ENCODE assay signal across 8 cellular contexts in the genomic region with DNA sequence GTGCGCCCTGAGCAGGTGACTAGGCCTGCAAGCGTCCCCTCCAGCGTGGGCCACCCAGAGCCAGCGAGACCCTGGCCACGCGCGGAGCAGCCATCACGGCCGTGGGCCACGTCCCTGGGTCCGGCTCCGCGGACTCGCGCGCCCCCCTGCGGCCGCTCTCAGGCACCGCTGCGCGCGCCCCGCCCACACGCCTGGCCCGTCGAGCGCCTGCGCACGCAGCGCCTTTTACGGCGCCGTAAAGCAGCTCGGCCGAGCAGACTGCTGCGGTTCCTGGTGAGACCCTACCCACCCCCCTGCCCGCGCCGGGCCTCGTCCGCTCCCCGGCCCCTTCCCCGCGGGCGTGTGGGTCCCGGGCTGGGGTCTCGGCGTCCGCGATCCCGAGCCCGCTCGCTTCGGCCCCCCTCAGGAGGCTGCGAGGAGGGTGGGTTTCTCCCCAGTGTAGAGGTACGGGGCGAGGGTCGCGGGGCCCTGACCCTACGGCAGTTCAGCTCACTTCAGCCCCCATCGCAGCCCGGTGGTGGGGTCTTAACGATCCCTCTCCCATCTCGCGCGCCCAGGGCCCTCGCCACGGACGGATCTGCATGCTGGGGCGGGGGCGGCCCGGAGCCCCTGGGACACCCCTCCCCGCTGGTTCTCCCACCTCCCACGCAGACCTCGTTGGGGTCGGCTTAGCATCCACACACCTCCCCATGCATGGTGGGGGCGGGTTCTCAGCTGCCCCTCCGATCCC. TPM values are rescaled to one million over a fixed set of nuclear protein-coding genes. Genes with fewer than 3 reads are reported as not detected.
DNase-seq lines count a peak whose midpoint lies in the region; ATAC-seq and TF ChIP-seq lines count a peak whose summit lies in the region.

A gene (plus strand): TSS at position 228 of the 730 bp plus-strand sequence. CDS start 1,421 bp downstream, outside the sequence.

- H3K36me3 Mint-ChIP-seq in H9 (ENCODE audit: insufficient read depth in 1 of 3, low read depth in 3 of 3) = peaks cover 6 to 23% (median 16%) of the 10 kb centered on the region in 3 experiments

- whole genome bisulfite sequencing in H9 (ENCODE audit: extremely low coverage, insufficient read length, low lambda C conversion rate) = no CpG with 5 or more reads among the region's 78 CpGs
- under 1% methylated on average over 78 of the region's 78 CpGs for WGBS in right cardiac atrium
- WGBS in urinary bladder = under 1% methylated on average over 78 of the region's 78 CpGs

- H3K23me2 ChIP-seq in H9 (ENCODE audit: insufficient read length, low read depth, low read length, poor library complexity, severe bottlenecking) = peaks cover 7% of the 10 kb centered on the region

- peaks cover 42% of the 10 kb centered on the region for H3K27me3 Mint-ChIP-seq in H9 (ENCODE audit: low read depth)

- H3K79me1 ChIP-seq in H9 (ENCODE audit: insufficient read depth, low read depth, low read length, poor library complexity, severe bottlenecking) = no peaks in the 10 kb centered on the region

- H3K56ac ChIP-seq in H9 (ENCODE audit: insufficient read length, low read depth, low read length) = no peak within 1 kb of the TSS

- no peaks in the 10 kb centered on the region for H3K27me3 ChIP-seq in DND-41 (ENCODE audit: insufficient read depth, low read length, poor library complexity)
- H3K27me3 ChIP-seq in H9 (ENCODE audit: insufficient read depth, low read length) = no peaks in the 10 kb centered on the region
- no peaks in the 10 kb centered on the region for H3K27me3 ChIP-seq in ascending aorta
- H3K27me3 ChIP-seq in right cardiac atrium (ENCODE audit: control insufficient read depth, insufficient read depth) = no peaks in the 10 kb centered on the region

- H3K79me2 ChIP-seq in DND-41 (ENCODE audit: insufficient read depth, low read length) = peaks cover 26% of the 10 kb centered on the region
- no peaks in the 10 kb centered on the region for H3K79me2 ChIP-seq in H9 (ENCODE audit: insufficient read depth, low read length)

- H3K9ac ChIP-seq in DND-41 (ENCODE audit: low read depth, low read length) (peak within 1 kb of the TSS; percentile 94), H9 (ENCODE audit: extremely low read depth, insufficient read length, low read length) (peak within 1 kb of the TSS; percentile 45)

- H3K27ac Mint-ChIP-seq in H9 = peak within 1 kb of the TSS in 1 of 3 experiments; percentile 52; a peak in 2 of 7 replicates

- H3K4me1 ChIP-seq in DND-41 (ENCODE audit: insufficient read depth, low read length) = peaks cover 42% of the 10 kb centered on the region
- H3K4me1 ChIP-seq in H9 (ENCODE audit: insufficient read depth, low read length) = no peaks in the 10 kb centered on the region
- H3K4me1 ChIP-seq in ascending aorta = peaks cover 4 to 11% of the 10 kb centered on the region in 2 donors
- H3K4me1 ChIP-seq in right cardiac atrium (ENCODE audit: control insufficient read depth, insufficient read depth, low read length) = no peaks in the 10 kb centered on the region
- H3K4me1 ChIP-seq in urinary bladder (ENCODE audit: insufficient read depth) = no peaks in the 10 kb centered on the region

- peak within 1 kb of the TSS; percentile 86 to 89 for H3K4me3 Mint-ChIP-seq in H9

- no peak within 1 kb of the TSS for H4K91ac ChIP-seq in H9 (ENCODE audit: insufficient read length, low read depth, low read length)

- H2BK5ac ChIP-seq in H9 (ENCODE audit: insufficient read length, low read length) = no peak within 1 kb of the TSS

- intact Hi-C loops in ascending aorta (cut with DNase I) (loop anchor here (1.0 to 2.0 kb wide), 5 partner anchors 28 to 578 kb away; a partner anchor contains a TSS), right cardiac atrium (cut with DNase I) (loop anchor here in 2 of 4 donors (2.0 to 10.0 kb wide), 4 partner anchors 26 to 326 kb away; no protein-coding TSS in a partner anchor)

- H3K9me3 Mint-ChIP-seq in H9 = no peaks in the 10 kb centered on the region; a peak in 1 of 5 replicates

- TF ChIP-seq CTCF in DND-41 (IDR thresholded peaks at IDR 0.05; ENCODE audit: borderline replicate concordance, extremely low read depth, low read length, poor library complexity, severe bottlenecking) (peak; percentile 97), H9 (conservative IDR thresholded peaks at IDR 0.05) (peak; percentile 96), ascending aorta (IDR thresholded peaks at IDR 0.05) (peak; percentile 55 to 97 (median 73))

- no peak within 1 kb of the TSS for H2BK20ac ChIP-seq in H9 (ENCODE audit: low read depth, low read length, poor library complexity, severe bottlenecking)

- no peak within 1 kb of the TSS for H2BK15ac ChIP-seq in H9 (ENCODE audit: low read depth, low read length)

- no peak within 1 kb of the TSS for H3K23ac ChIP-seq in H9 (ENCODE audit: insufficient read length, low read depth, low read length)

- peak within 1 kb of the TSS; percentile 58 for H3K4me2 ChIP-seq in DND-41 (ENCODE audit: insufficient read depth, low read length)
- H3K4me2 ChIP-seq in H9 (ENCODE audit: insufficient read depth, insufficient read length, low read length) = peak within 1 kb of the TSS; percentile 60

- H4K5ac ChIP-seq in H9 (ENCODE audit: insufficient read length, low read depth, low read length) = no peak within 1 kb of the TSS

- H3K4me3 ChIP-seq in DND-41 (ENCODE audit: low read depth in 1 of 2, low read length in 2 of 2) (peak within 1 kb of the TSS; percentile 88 to 90), ascending aorta (peak within 1 kb of the TSS; percentile 98 to 99), right cardiac atrium (ENCODE audit: low read length) (peak within 1 kb of the TSS; percentile 92), urinary bladder (ENCODE audit: low read depth, low read length) (peak within 1 kb of the TSS; percentile 95)

- ATAC-seq in DND-41 (ENCODE audit: insufficient read depth, low read depth) (peak; percentile 65), right cardiac atrium (peak; percentile 90)

- H3K27ac ChIP-seq in DND-41 (ENCODE audit: low read length) (peak within 1 kb of the TSS; percentile 82), H9 (ENCODE audit: insufficient read length, low read depth, low read length) (no peak within 1 kb of the TSS), ascending aorta (peak within 1 kb of the TSS; percentile 77 to 81), right cardiac atrium (ENCODE audit: low read length) (peak within 1 kb of the TSS; percentile 13), urinary bladder (ENCODE audit: low read depth) (peak within 1 kb of the TSS; percentile 79)

- H3K4me1 Mint-ChIP-seq in H9 = peaks cover 17 to 29% of the 10 kb centered on the region in 2 experiments

- H2AFZ ChIP-seq in DND-41 (ENCODE audit: low read depth, low read length) (peak within 1 kb of the TSS; percentile 88), H9 (ENCODE audit: low read length) (no peak within 1 kb of the TSS)

- no peak within 1 kb of the TSS for H2BK120ac ChIP-seq in H9 (ENCODE audit: low read depth, low read length, poor library complexity, severe bottlenecking)

- DNase-seq in DND-41 = peak; percentile 89
- peak; percentile 89 for DNase-seq in H9
- DNase-seq in NCI-H1417 treated with DMSO at 0.1 percent for 48 hours (lab: John Stamatoyannopoulos, UW) = peak; percentile 25
- peak; percentile 79 for DNase-seq in T-helper 9 cell
- peak; percentile 42 to 91 for DNase-seq in ascending aorta (ENCODE audit: low spot score in 2 of 2)
- DNase-seq in right cardiac atrium = peak; percentile 88 to 97 (median 96)
- peak; percentile 81 for DNase-seq in putamen (ENCODE audit: low spot score)

- H3K14ac ChIP-seq in H9 (ENCODE audit: insufficient read depth, low read length) = peak within 1 kb of the TSS; percentile 39; the same call in 1 of the 2 replicates

- H2AK5ac ChIP-seq in H9 (ENCODE audit: insufficient read length, low read length) = no peak within 1 kb of the TSS

- H4K8ac ChIP-seq in H9 (replicated peaks; ENCODE audit: insufficient read length, low read depth, low read length) = no peak within 1 kb of the TSS

- no peak within 1 kb of the TSS for H3T11ph ChIP-seq in H9 (ENCODE audit: low read length)

- H4K20me1 ChIP-seq in DND-41 (ENCODE audit: insufficient read depth, low read length) = peaks cover 18% of the 10 kb centered on the region
- H4K20me1 ChIP-seq in H9 (ENCODE audit: control insufficient read depth, insufficient read depth, insufficient read length) = no peaks in the 10 kb centered on the region

- no peak within 1 kb of the TSS for H2BK12ac ChIP-seq in H9 (ENCODE audit: insufficient read length, low read depth, low read length)

- no peak within 1 kb of the TSS for H3K18ac ChIP-seq in H9 (ENCODE audit: insufficient read length, low read depth, low read length)

- H3K9me3 ChIP-seq in DND-41 (ENCODE audit: insufficient read depth, low read length, severe bottlenecking) (no peaks in the 10 kb centered on the region), H9 (ENCODE audit: control insufficient read depth, low read depth, low read length) (no peaks in the 10 kb centered on the region), ascending aorta (no peaks in the 10 kb centered on the region), right cardiac atrium (ENCODE audit: control insufficient read depth, low read length) (no peaks in the 10 kb centered on the region)

- H3K36me3 ChIP-seq in DND-41 (ENCODE audit: insufficient read depth, low read length) (peaks cover 22% of the 10 kb centered on the region), ascending aorta (peaks cover 28 to 33% of the 10 kb centered on the region in 2 donors), urinary bladder (ENCODE audit: insufficient read depth) (no peaks in the 10 kb centered on the region)

- H3K4ac ChIP-seq in H9 (ENCODE audit: low read depth, low read length) = no peak within 1 kb of the TSS

RNA-seq across cellular contexts. Expression of the gene that starts here (rescaled TPM):
- total RNA-seq in H9 (2021) = 77.4 and 87.8 TPM in 2 replicates
- 166 TPM for total RNA-seq in ascending aorta
- total RNA-seq in right cardiac atrium = 100 to 1,000 TPM in 1 of 4 donors, 10 to 100 TPM in 3; 94.8 to 121 (median 97.1) TPM
- polyA plus RNA-seq in right cardiac atrium = 93.4 TPM
- total RNA-seq in urinary bladder = 21.6 TPM
- polyA plus RNA-seq in urinary bladder = 112 TPM

Comparison
In these comparisons a context has a peak if more than half of its experiments do, and no peak if none do; other contexts are left out.
1. DNase-seq: peak in every context shown above with its lines; median percentile 96 in right cardiac atrium; 89 in DND-41; 89 in H9; 81 in putamen; 79 in T-helper 9 cell; 66 in ascending aorta; 25 in NCI-H1417 treated with DMSO at 0.1 percent for 48 hours.